In genomic region chr3:121545564-121546455, GRCh38 we compare ENCODE assay signal across 8 cellular contexts. TPM values are rescaled to one million over a fixed set of nuclear protein-coding genes. Genes with fewer than 3 reads are reported as not detected.
DNase-seq lines count a peak whose midpoint lies in the region; ATAC-seq, FAIRE-seq and TF ChIP-seq lines count a peak whose summit lies in the region.

Gene POLQ (minus strand): TSS chr3:121545988. CDS start chr3:121545877, 111 bp downstream.

- no peaks in the 10 kb centered on the region for H3K9me3 ChIP-seq in HepG2 (ENCODE audit: low read length)

- TF ChIP-seq POLR2A in HepG2 (IDR thresholded peaks at IDR 0.05; ENCODE audit: insufficient read depth in 1 of 2, low read depth in 2 of 2, low read length in 2 of 2): peak; percentile 49 to 63; a peak in 2 of 4 replicates

- peak within 1 kb of the TSS; percentile 99 for H2AFZ ChIP-seq in HepG2 (ENCODE audit: low read length)

- ATAC-seq in GM19372 (IDR thresholded peaks at IDR 0.05; ENCODE audit: low read depth, unreplicated experiment): peak; percentile 79
- peak; percentile 45 for ATAC-seq in HG03558 (IDR thresholded peaks at IDR 0.05; ENCODE audit: extremely low read depth, unreplicated experiment)
- ATAC-seq in HepG2: peak; percentile 97

- intact Hi-C loops in HepG2 (cut with micrococcal nuclease; ENCODE audit: unreplicated experiment): loop anchor here (1.0 to 10.0 kb wide), 10 partner anchors 203 to 1941 kb away; partner anchors contain the start of genes FAM162A, GOLGB1 and MIX23

- peaks cover 9% of the 10 kb centered on the region for H3K4me1 ChIP-seq in HepG2 (ENCODE audit: insufficient read depth, low read length)

- peak within 1 kb of the TSS; percentile 51 for H3K27ac ChIP-seq in HepG2 (ENCODE audit: extremely low read length, insufficient read depth, low read length)

- 1% methylated on average over 24 of the region's 42 CpGs for WGBS in HepG2 (ENCODE audit: low lambda C conversion rate)

- peak in 13 of 14 donors; percentile 30 to 89 (median 80) for DNase-seq in C1 segment of cervical spinal cord (lab: John Stamatoyannopoulos, UW)
- peak; percentile 78 for DNase-seq in NCI-H748 treated with DMSO at 0.1 percent for 48 hours (lab: John Stamatoyannopoulos, UW)
- peak; percentile 62 to 86 for DNase-seq in activated CD4-positive, alpha-beta T cell treated with anti-CD3 and anti-CD28 coated beads, Interleukin-2, amount 50 U/mL, for 24 hours (ENCODE audit: low read depth in 1 of 2, low spot score in 1 of 2)
- DNase-seq in dermis blood vessel endothelial cell: peak; percentile 98
- DNase-seq in HepG2 (ENCODE audit: low spot score): peak; percentile 87
- peak; percentile 85 for DNase-seq in stimulated activated CD4-positive, alpha-beta T cell treated with anti-CD3 and anti-CD28 coated beads, Interleukin-4, amount 100 ng/mL, for 1 hour

- BruUV-seq in HepG2 (replicated peaks; lab: Mats Ljungman, UMichigan): TSS peak; percentile 81

- no peaks in the 10 kb centered on the region; a peak in 1 of 5 replicates for H3K27me3 ChIP-seq in HepG2 (ENCODE audit: control insufficient read depth in 1 of 2, insufficient read depth in 2 of 2, low read length in 2 of 2)

- FAIRE-seq in HepG2 (lab: Jason Lieb, UNC): peak; percentile 72

- TF ChIP-seq RAD21 in HepG2 (CRISPR knock-in tag; IDR thresholded peaks at IDR 0.05): no peak

- in situ Hi-C loops in HepG2 (cut with HindIII; ENCODE audit: extremely low pct_ligation_motif_present, low pct_unique_long_range_greater_than_20kb): loop anchor here (5.0 to 10.0 kb wide), 2 partner anchors 449 to 711 kb away; no protein-coding TSS in a partner anchor

- TF ChIP-seq CTCF in HepG2 (CRISPR knock-in tag; IDR thresholded peaks at IDR 0.05): no peak

- H3K79me2 ChIP-seq in HepG2 (ENCODE audit: insufficient read depth, low read length): peaks cover 15% of the 10 kb centered on the region

- H3K4me2 ChIP-seq in HepG2 (ENCODE audit: low read depth, low read length): peak within 1 kb of the TSS; percentile 85

- peak in 1 of 2 experiments; percentile 21; a peak in 1 of 4 replicates for TF ChIP-seq EP300 in HepG2 (IDR thresholded peaks at IDR 0.05; ENCODE audit: low read depth in 2 of 2, low read length in 2 of 2)
- TF ChIP-seq EP300 in HepG2 (CRISPR knock-in tag; IDR thresholded peaks at IDR 0.05; ENCODE audit: borderline replicate concordance): no peak

- CTCF ChIA-PET in HepG2 (lab: Yijun Ruan, JAX; ENCODE audit: low intra/inter-chr PET ratio, low total read pairs): interaction anchor here (0.7 to 2.2 kb wide), 4 partner anchors 450 to 1133 kb away, joined by 3 to 9 read pairs (median 7); no protein-coding TSS in a partner anchor

- H3K4me3 ChIP-seq in HepG2 (replicated peaks in 1 of 3; ENCODE audit: insufficient read depth in 1 of 3, low read depth in 2 of 3, low read length in 3 of 3): peak within 1 kb of the TSS; percentile 81 to 96 (median 82)

- H3K36me3 ChIP-seq in HepG2 (replicated peaks in 1 of 2; ENCODE audit: control insufficient read depth in 1 of 2, insufficient read depth in 2 of 2, low read length in 2 of 2): peaks cover 0 to 14% of the 10 kb centered on the region in 2 experiments; a peak in 2 of 5 replicates

- H4K20me1 ChIP-seq in HepG2 (ENCODE audit: insufficient read depth, low read length): no peaks in the 10 kb centered on the region

- peak within 1 kb of the TSS; percentile 76 for H3K9ac ChIP-seq in HepG2 (ENCODE audit: insufficient read depth, low read depth, low read length)

- POLR2A ChIA-PET in HepG2 (lab: Yijun Ruan, JAX): interaction anchor here (0.5 kb wide), 1 partner anchor 73 kb away, joined by 3 read pairs; no protein-coding TSS in a partner anchor

TF ChIP-seq in HepG2, 621 proteins besides CTCF, POLR2A, EP300 and RAD21 (continues in another document):
- no peak for TF ChIP-seq ZNF879 (CRISPR knock-in tag; IDR thresholded peaks at IDR 0.05)
- TF ChIP-seq ONECUT2 (CRISPR knock-in tag; IDR thresholded peaks at IDR 0.05): no peak
- peak; percentile 50; the same call in 1 of the 2 replicates for TF ChIP-seq ZNF556 (CRISPR knock-in tag; IDR thresholded peaks at IDR 0.05; ENCODE audit: borderline replicate concordance)
- peak; percentile 68 for TF ChIP-seq ATF7-NPFF (CRISPR knock-in tag; IDR thresholded peaks at IDR 0.05; ENCODE audit: low read depth)
- TF ChIP-seq MXI1 (IDR thresholded peaks at IDR 0.05; ENCODE audit: borderline replicate concordance, low read depth, low read length): peak; percentile 35; the same call in 1 of the 3 replicates
- 0 out of 2 replicates have a peak, but pooled peaks have one; percentile 66 for TF ChIP-seq DR1 (CRISPR knock-in tag; IDR thresholded peaks at IDR 0.05)
- peak; percentile 71; the same call in 1 of the 2 replicates for TF ChIP-seq ZNF878 (CRISPR knock-in tag; IDR thresholded peaks at IDR 0.05)
- no peak for TF ChIP-seq DBP (CRISPR knock-in tag; IDR thresholded peaks at IDR 0.05; ENCODE audit: not compliant biosample characterization)
- 0 out of 2 replicates have a peak, but pooled peaks have one; percentile 41 for TF ChIP-seq ZNF790 (CRISPR knock-in tag; IDR thresholded peaks at IDR 0.05; ENCODE audit: borderline replicate concordance)
- peak; percentile 8; the same call in 1 of the 2 replicates for TF ChIP-seq HNF4A (CRISPR knock-in tag; IDR thresholded peaks at IDR 0.05)
- no peak for TF ChIP-seq RNF219 (CRISPR knock-in tag; IDR thresholded peaks at IDR 0.05)
- TF ChIP-seq KAT7 (CRISPR knock-in tag; IDR thresholded peaks at IDR 0.05; ENCODE audit: borderline replicate concordance): no peak
- peak; percentile 79 for TF ChIP-seq ZNF883 (CRISPR knock-in tag; IDR thresholded peaks at IDR 0.05; ENCODE audit: not compliant biosample characterization)
- TF ChIP-seq YEATS2 (CRISPR knock-in tag; IDR thresholded peaks at IDR 0.05; ENCODE audit: borderline replicate concordance): peak; percentile 91
- no peak for TF ChIP-seq SRSF4 (IDR thresholded peaks at IDR 0.05; ENCODE audit: low read depth, low read length, poor library complexity, severe bottlenecking)
- no peak for TF ChIP-seq MNT (IDR thresholded peaks at IDR 0.05)

RNA-seq across cellular contexts. Expression of gene POLQ, which starts in this region (rescaled TPM):
- total RNA-seq in dermis blood vessel endothelial cell (3.9 and 8.1 TPM in 2 replicates), HepG2 (2016; rRNA removed; fragmentation: Illumina TruSeq; extraction: Trizol) (16.0 and 18.6 TPM in 2 replicates)
- 7.9 and 9.3 TPM in 2 replicates for total RNA-seq in HepG2 (2016; cell fraction: cytosol; rRNA removed; fragmentation: Illumina TruSeq; extraction: Trizol; ENCODE audit: low read depth)
- total RNA-seq in HepG2 (2016; cell fraction: insoluble cytoplasmic fraction; rRNA removed; fragmentation: Illumina TruSeq; extraction: Trizol): 15.2 and 17.0 TPM in 2 replicates
- 8.4 TPM in 2 replicates for total RNA-seq in HepG2 (2016; cell fraction: membrane; rRNA removed; fragmentation: Illumina TruSeq; extraction: Trizol)
- total RNA-seq in HepG2 (2016; cell fraction: nucleus; rRNA removed; fragmentation: Illumina TruSeq; extraction: Trizol): 35.4 and 39.0 TPM in 2 replicates
- 1.6 and 2.5 TPM in 2 replicates for polyA plus RNA-seq in HepG2 (2011; rRNA removed)
- 0.64 and 0.68 TPM in 2 replicates for polyA plus RNA-seq in HepG2 (2011; cell fraction: cytosol; rRNA removed)
- 4.0 TPM in 2 replicates for polyA plus RNA-seq in HepG2 (2011; cell fraction: nucleus; rRNA removed)
- 1.2 and 3.3 TPM in 2 replicates for polyA plus RNA-seq in HepG2 (2012)
- 0.26 and 0.33 TPM in 2 replicates for polyA plus RNA-seq in HepG2 (2016; cell fraction: cytosol; fragmentation: Illumina TruSeq; extraction: Trizol; ENCODE audit: low read depth)
- polyA plus RNA-seq in HepG2 (2016; cell fraction: insoluble cytoplasmic fraction; fragmentation: Illumina TruSeq; extraction: Trizol; ENCODE audit: low read depth): 6.7 and 8.3 TPM in 2 replicates
- 0.59 and 0.71 TPM in 2 replicates for polyA plus RNA-seq in HepG2 (2016; cell fraction: membrane; fragmentation: Illumina TruSeq; extraction: Trizol; ENCODE audit: low read depth)
- 42.1 and 43.8 TPM in 2 replicates for polyA plus RNA-seq in HepG2 (2016; cell fraction: nucleus; fragmentation: Illumina TruSeq; extraction: Trizol; ENCODE audit: insufficient read depth, low read depth)
- 2.2 and 12.9 TPM in 2 replicates for polyA minus RNA-seq in HepG2 (2011; rRNA and poly(A)+ RNA removed; ENCODE audit: low replicate concordance)
- 1.4 and 2.6 TPM in 2 replicates for polyA minus RNA-seq in HepG2 (2011; cell fraction: cytosol; rRNA and poly(A)+ RNA removed)
- polyA minus RNA-seq in HepG2 (2011; cell fraction: nucleus; rRNA and poly(A)+ RNA removed): 17.8 and 27.3 TPM in 2 replicates

Comparison
In these comparisons a context has a peak if more than half of its experiments do, and no peak if none do; other contexts are left out.
1. Peak in every context shown above with its lines: DNase-seq, ATAC-seq, H3K4me3 ChIP-seq and H3K27ac ChIP-seq.
2. ATAC-seq: peak in every context shown above with its lines; median percentile 97 in HepG2; 79 in GM19372; 45 in HG03558.